1 cellular context compared by ENCODE assay signal in the genomic region with DNA sequence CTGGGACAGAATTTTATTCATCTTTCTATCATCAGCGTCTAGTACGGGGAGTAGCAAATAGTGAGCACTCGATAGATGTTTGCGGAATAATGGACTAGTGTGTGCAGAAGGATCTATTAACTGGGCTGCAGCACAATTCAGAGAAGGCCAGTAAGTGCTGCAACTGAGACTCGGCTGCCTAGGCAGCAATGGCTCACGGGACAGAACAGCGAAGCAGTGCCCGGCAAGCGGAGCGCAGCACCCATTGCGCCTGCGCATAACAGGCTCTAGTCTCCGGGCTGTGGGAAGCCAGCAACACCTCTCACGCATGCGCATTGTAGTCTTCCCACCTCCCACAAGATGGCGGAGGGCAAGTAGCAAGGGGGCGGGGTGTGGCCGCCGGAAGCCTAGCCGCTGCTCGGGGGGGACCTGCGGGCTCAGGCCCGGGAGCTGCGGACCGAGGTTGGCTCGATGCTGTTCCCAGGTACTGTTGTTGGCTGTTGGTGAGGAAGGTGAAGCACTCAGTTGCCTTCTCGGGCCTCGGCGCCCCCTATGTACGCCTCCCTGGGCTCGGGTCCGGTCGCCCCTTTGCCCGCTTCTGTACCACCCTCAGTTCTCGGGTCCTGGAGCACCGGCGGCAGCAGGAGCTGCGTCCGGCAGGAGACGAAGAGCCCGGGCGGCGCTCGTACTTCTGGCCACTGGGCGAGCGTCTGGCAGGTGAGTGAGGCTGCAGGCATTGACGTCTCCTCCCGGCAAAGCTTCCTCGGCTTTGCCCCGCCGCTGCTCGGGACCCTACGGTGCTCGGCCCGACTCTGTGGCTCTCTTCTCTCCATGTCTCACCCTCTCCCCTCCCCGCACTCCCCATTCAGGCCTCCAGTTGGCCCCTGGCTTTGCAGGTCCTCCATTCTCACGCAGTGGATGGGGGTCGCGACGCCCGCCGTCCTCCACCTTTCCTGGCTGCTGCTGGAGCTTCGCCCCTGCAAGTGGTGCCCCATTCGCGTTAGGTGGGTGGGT.
TF ChIP-seq lines count a peak whose summit lies in the region.

No MANE protein-coding gene starts in this region.

TF ChIP-seq in HepG2, 621 proteins besides CTCF, POLR2A, EP300 and RAD21 (continued from another document and continues in another):
- TF ChIP-seq ZNF562 (CRISPR knock-in tag; IDR thresholded peaks at IDR 0.05; ENCODE audit: borderline replicate concordance) = no peak
- TF ChIP-seq PITX1 (CRISPR knock-in tag; IDR thresholded peaks at IDR 0.05) = peak; percentile 27
- TF ChIP-seq IRX3 (CRISPR knock-in tag; IDR thresholded peaks at IDR 0.05; ENCODE audit: borderline replicate concordance, low read depth) = no peak
- TF ChIP-seq, protein P1, sequence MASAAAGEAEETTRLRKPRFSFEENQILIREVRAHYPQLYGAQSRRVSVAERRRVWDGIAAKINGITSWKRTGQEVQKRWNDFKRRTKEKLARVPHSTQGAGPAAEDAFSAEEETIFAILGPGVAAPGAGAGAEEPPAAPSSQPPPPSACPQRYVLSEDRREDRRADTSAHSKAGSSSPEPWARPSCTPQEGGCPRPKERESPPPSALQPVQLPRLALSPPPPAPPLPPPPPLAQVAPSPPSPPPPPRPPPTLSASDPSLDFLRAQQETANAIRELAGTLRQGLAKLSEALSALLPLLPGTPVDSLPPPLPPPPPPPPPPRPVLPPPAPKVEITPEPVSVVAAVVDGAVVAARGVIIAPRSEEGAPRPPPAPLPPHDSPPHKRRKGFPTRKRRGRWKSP (CRISPR knock-in tag; IDR thresholded peaks at IDR 0.05) = no peak
- TF ChIP-seq DNMT3B (CRISPR knock-in tag; conservative IDR thresholded peaks at IDR 0.05) = peak; percentile 29; the same call in 1 of the 2 replicates
- TF ChIP-seq, protein P2, sequence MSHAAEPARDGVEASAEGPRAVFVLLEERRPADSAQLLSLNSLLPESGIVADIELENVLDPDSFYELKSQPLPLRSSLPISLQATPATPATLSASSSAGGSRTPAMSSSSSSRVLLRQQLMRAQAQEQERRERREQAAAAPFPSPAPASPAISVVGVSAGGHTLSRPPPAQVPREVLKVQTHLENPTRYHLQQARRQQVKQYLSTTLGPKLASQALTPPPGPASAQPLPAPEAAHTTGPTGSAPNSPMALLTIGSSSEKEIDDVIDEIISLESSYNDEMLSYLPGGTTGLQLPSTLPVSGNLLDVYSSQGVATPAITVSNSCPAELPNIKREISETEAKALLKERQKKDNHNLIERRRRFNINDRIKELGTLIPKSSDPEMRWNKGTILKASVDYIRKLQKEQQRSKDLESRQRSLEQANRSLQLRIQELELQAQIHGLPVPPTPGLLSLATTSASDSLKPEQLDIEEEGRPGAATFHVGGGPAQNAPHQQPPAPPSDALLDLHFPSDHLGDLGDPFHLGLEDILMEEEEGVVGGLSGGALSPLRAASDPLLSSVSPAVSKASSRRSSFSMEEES (CRISPR knock-in tag; IDR thresholded peaks at IDR 0.05) = no peak; the same call in 1 of the 2 replicates
- no peak for TF ChIP-seq KDM1A (CRISPR knock-in tag; IDR thresholded peaks at IDR 0.05)
- TF ChIP-seq HNRNPH1 (optimal IDR thresholded peaks at IDR 0.05; ENCODE audit: low read depth, low read length) = peak; percentile 62
- TF ChIP-seq, protein P3, sequence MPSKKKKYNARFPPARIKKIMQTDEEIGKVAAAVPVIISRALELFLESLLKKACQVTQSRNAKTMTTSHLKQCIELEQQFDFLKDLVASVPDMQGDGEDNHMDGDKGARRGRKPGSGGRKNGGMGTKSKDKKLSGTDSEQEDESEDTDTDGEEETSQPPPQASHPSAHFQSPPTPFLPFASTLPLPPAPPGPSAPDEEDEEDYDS (CRISPR knock-in tag; IDR thresholded peaks at IDR 0.05) = peak; percentile 92
- no peak for TF ChIP-seq CREM (IDR thresholded peaks at IDR 0.05)
- no peak for TF ChIP-seq CREM (CRISPR knock-in tag; IDR thresholded peaks at IDR 0.05)
- TF ChIP-seq, protein P4, sequence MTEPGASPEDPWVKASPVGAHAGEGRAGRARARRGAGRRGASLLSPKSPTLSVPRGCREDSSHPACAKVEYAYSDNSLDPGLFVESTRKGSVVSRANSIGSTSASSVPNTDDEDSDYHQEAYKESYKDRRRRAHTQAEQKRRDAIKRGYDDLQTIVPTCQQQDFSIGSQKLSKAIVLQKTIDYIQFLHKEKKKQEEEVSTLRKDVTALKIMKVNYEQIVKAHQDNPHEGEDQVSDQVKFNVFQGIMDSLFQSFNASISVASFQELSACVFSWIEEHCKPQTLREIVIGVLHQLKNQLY (CRISPR knock-in tag; IDR thresholded peaks at IDR 0.05) = no peak
- TF ChIP-seq ATM (IDR thresholded peaks at IDR 0.05; ENCODE audit: borderline replicate concordance) = no peak
- no peak for TF ChIP-seq ZNF615 (CRISPR knock-in tag; IDR thresholded peaks at IDR 0.05; ENCODE audit: borderline replicate concordance)
- no peak; the same call in 1 of the 2 replicates for TF ChIP-seq NRL (CRISPR knock-in tag; IDR thresholded peaks at IDR 0.05; ENCODE audit: borderline replicate concordance)
- TF ChIP-seq ZNF550 (CRISPR knock-in tag; IDR thresholded peaks at IDR 0.05; ENCODE audit: borderline replicate concordance) = 0 out of 2 replicates have a peak, but pooled peaks have one; percentile 32
- TF ChIP-seq MAF1 (CRISPR knock-in tag; IDR thresholded peaks at IDR 0.05; ENCODE audit: borderline replicate concordance) = peak; percentile 78; the same call in 1 of the 2 replicates
- peak; percentile 72 for TF ChIP-seq MEF2D (CRISPR knock-in tag; IDR thresholded peaks at IDR 0.05)
- TF ChIP-seq CBFB (CRISPR knock-in tag; IDR thresholded peaks at IDR 0.05) = 0 out of 2 replicates have a peak, but pooled peaks have one; percentile 24
- TF ChIP-seq ZNF788 (CRISPR knock-in tag; IDR thresholded peaks at IDR 0.05; ENCODE audit: borderline replicate concordance) = peak; percentile 58; the same call in 1 of the 2 replicates
- no peak for TF ChIP-seq ZNF484 (CRISPR knock-in tag; IDR thresholded peaks at IDR 0.05; ENCODE audit: borderline replicate concordance, low read depth)
- TF ChIP-seq ELF3 (CRISPR knock-in tag; IDR thresholded peaks at IDR 0.05) = peak; percentile 70
- TF ChIP-seq, protein P5, sequence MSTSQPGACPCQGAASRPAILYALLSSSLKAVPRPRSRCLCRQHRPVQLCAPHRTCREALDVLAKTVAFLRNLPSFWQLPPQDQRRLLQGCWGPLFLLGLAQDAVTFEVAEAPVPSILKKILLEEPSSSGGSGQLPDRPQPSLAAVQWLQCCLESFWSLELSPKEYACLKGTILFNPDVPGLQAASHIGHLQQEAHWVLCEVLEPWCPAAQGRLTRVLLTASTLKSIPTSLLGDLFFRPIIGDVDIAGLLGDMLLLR (CRISPR knock-in tag; IDR thresholded peaks at IDR 0.05) = peak; percentile 22; the same call in 1 of the 2 replicates
- no peak for TF ChIP-seq RFX1 (IDR thresholded peaks at IDR 0.05)
- TF ChIP-seq, protein P6, sequence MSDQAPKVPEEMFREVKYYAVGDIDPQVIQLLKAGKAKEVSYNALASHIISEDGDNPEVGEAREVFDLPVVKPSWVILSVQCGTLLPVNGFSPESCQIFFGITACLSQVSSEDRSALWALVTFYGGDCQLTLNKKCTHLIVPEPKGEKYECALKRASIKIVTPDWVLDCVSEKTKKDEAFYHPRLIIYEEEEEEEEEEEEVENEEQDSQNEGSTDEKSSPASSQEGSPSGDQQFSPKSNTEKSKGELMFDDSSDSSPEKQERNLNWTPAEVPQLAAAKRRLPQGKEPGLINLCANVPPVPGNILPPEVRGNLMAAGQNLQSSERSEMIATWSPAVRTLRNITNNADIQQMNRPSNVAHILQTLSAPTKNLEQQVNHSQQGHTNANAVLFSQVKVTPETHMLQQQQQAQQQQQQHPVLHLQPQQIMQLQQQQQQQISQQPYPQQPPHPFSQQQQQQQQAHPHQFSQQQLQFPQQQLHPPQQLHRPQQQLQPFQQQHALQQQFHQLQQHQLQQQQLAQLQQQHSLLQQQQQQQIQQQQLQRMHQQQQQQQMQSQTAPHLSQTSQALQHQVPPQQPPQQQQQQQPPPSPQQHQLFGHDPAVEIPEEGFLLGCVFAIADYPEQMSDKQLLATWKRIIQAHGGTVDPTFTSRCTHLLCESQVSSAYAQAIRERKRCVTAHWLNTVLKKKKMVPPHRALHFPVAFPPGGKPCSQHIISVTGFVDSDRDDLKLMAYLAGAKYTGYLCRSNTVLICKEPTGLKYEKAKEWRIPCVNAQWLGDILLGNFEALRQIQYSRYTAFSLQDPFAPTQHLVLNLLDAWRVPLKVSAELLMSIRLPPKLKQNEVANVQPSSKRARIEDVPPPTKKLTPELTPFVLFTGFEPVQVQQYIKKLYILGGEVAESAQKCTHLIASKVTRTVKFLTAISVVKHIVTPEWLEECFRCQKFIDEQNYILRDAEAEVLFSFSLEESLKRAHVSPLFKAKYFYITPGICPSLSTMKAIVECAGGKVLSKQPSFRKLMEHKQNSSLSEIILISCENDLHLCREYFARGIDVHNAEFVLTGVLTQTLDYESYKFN (CRISPR knock-in tag; conservative IDR thresholded peaks at IDR 0.05) = no peak
- TF ChIP-seq SRSF4 (IDR thresholded peaks at IDR 0.05; ENCODE audit: low read depth, low read length, poor library complexity, severe bottlenecking) = no peak
- TF ChIP-seq XRCC5 (optimal IDR thresholded peaks at IDR 0.05; ENCODE audit: low read length) = peak; percentile 1
- TF ChIP-seq ZBTB42 (CRISPR knock-in tag; IDR thresholded peaks at IDR 0.05) = no peak
- TF ChIP-seq FOXC1 (CRISPR knock-in tag; IDR thresholded peaks at IDR 0.05; ENCODE audit: borderline replicate concordance) = peak; percentile 79; the same call in 1 of the 2 replicates
- TF ChIP-seq ASH2L (IDR thresholded peaks at IDR 0.05; ENCODE audit: insufficient read length, low read depth, low read length) = peak; percentile 76
- TF ChIP-seq KLF13 (CRISPR knock-in tag; IDR thresholded peaks at IDR 0.05) = no peak
- peak; percentile 71; the same call in 1 of the 2 replicates for TF ChIP-seq BRD4 (CRISPR knock-in tag; IDR thresholded peaks at IDR 0.05)
- 0 out of 2 replicates have a peak, but pooled peaks have one; percentile 46 for TF ChIP-seq ZNF264 (CRISPR knock-in tag; IDR thresholded peaks at IDR 0.05)
- no peak; the same call in 1 of the 2 replicates for TF ChIP-seq JDP2 (CRISPR knock-in tag; IDR thresholded peaks at IDR 0.05; ENCODE audit: borderline replicate concordance)
- TF ChIP-seq PRPF4 (IDR thresholded peaks at IDR 0.05; ENCODE audit: low read depth, low read length, poor library complexity, severe bottlenecking) = peak; percentile 51
- TF ChIP-seq SMYD3 (CRISPR knock-in tag; IDR thresholded peaks at IDR 0.05) = no peak
- TF ChIP-seq HES4 (CRISPR knock-in tag; IDR thresholded peaks at IDR 0.05; ENCODE audit: borderline replicate concordance) = peak; percentile 77; the same call in 1 of the 2 replicates
- TF ChIP-seq, protein P7, sequence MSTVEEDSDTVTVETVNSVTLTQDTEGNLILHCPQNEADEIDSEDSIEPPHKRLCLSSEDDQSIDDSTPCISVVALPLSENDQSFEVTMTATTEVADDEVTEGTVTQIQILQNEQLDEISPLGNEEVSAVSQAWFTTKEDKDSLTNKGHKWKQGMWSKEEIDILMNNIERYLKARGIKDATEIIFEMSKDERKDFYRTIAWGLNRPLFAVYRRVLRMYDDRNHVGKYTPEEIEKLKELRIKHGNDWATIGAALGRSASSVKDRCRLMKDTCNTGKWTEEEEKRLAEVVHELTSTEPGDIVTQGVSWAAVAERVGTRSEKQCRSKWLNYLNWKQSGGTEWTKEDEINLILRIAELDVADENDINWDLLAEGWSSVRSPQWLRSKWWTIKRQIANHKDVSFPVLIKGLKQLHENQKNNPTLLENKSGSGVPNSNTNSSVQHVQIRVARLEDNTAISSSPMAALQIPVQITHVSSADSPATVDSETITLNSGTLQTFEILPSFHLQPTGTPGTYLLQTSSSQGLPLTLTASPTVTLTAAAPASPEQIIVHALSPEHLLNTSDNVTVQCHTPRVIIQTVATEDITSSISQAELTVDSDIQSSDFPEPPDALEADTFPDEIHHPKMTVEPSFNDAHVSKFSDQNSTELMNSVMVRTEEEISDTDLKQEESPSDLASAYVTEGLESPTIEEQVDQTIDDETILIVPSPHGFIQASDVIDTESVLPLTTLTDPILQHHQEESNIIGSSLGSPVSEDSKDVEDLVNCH (CRISPR knock-in tag; IDR thresholded peaks at IDR 0.05) = no peak
- no peak for TF ChIP-seq ZNF703 (CRISPR knock-in tag; IDR thresholded peaks at IDR 0.05; ENCODE audit: borderline replicate concordance)
- TF ChIP-seq SOX6 (IDR thresholded peaks at IDR 0.05) = no peak
- 0 out of 2 replicates have a peak, but pooled peaks have one; percentile 35 for TF ChIP-seq SOX6 (CRISPR knock-in tag; IDR thresholded peaks at IDR 0.05)
- no peak for TF ChIP-seq ARNTL (CRISPR knock-in tag; IDR thresholded peaks at IDR 0.05)
- peak; percentile 80; the same call in 1 of the 2 replicates for TF ChIP-seq POGZ (CRISPR knock-in tag; IDR thresholded peaks at IDR 0.05)
- TF ChIP-seq PTBP1 (IDR thresholded peaks at IDR 0.05; ENCODE audit: low read depth, low read length, poor library complexity, severe bottlenecking) = no peak
- TF ChIP-seq ZNF143 (CRISPR knock-in tag; IDR thresholded peaks at IDR 0.05) = peak; percentile 85
- peak; percentile 60 for TF ChIP-seq ELF1 (CRISPR knock-in tag; IDR thresholded peaks at IDR 0.05)
- TF ChIP-seq ATAD3A (CRISPR knock-in tag; IDR thresholded peaks at IDR 0.05) = no peak
- TF ChIP-seq FOXM1 (CRISPR knock-in tag; IDR thresholded peaks at IDR 0.05) = no peak
- no peak for TF ChIP-seq STAG1 (CRISPR knock-in tag; IDR thresholded peaks at IDR 0.05)
- peak; percentile 97 for TF ChIP-seq YY1 (IDR thresholded peaks at IDR 0.05; ENCODE audit: insufficient read depth, insufficient replicate concordance, low read depth, low read length)
- peak; percentile 53; the same call in 1 of the 2 replicates for TF ChIP-seq KDM5A (IDR thresholded peaks at IDR 0.05; ENCODE audit: borderline replicate concordance, low read length)
- TF ChIP-seq, protein P8, sequence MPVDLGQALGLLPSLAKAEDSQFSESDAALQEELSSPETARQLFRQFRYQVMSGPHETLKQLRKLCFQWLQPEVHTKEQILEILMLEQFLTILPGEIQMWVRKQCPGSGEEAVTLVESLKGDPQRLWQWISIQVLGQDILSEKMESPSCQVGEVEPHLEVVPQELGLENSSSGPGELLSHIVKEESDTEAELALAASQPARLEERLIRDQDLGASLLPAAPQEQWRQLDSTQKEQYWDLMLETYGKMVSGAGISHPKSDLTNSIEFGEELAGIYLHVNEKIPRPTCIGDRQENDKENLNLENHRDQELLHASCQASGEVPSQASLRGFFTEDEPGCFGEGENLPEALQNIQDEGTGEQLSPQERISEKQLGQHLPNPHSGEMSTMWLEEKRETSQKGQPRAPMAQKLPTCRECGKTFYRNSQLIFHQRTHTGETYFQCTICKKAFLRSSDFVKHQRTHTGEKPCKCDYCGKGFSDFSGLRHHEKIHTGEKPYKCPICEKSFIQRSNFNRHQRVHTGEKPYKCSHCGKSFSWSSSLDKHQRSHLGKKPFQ (CRISPR knock-in tag; IDR thresholded peaks at IDR 0.05; ENCODE audit: insufficient replicate concordance) = no peak
- TF ChIP-seq KAT8 (CRISPR knock-in tag; IDR thresholded peaks at IDR 0.05) = peak; percentile 83
- no peak for TF ChIP-seq MIER3 (CRISPR knock-in tag; IDR thresholded peaks at IDR 0.05; ENCODE audit: borderline replicate concordance)
- TF ChIP-seq DR1 (CRISPR knock-in tag; IDR thresholded peaks at IDR 0.05) = peak; percentile 71
- TF ChIP-seq MTA1 (CRISPR knock-in tag; IDR thresholded peaks at IDR 0.05; ENCODE audit: borderline replicate concordance) = 0 out of 2 replicates have a peak, but pooled peaks have one; percentile 65
- TF ChIP-seq TP53 (CRISPR knock-in tag; conservative IDR thresholded peaks at IDR 0.05) = no peak
